1 cellular context compared by ENCODE assay signal in the genomic region with DNA sequence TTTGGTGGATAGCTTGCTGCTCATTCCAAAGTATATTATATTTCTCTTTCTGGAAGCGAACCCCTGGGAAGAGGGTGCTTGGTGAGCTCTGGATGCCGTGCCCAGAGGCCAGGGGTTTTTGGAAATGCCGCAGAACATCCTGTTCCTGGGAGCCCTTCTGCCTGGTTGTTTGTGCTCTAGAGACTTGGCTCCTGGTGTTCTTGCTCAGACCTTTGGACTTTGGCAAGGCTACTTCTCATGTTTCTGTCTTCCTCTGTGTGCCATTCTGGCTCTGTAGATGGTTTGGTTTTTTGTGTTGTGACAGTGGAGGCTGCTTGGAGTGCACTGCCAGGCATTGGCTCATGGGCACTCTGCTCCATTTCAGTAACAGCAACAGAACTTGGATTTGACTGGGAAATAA.
TF ChIP-seq lines count a peak whose summit lies in the region.

No MANE protein-coding gene starts in this region.

TF ChIP-seq in HepG2, 621 proteins besides CTCF, POLR2A, EP300 and RAD21 (continued from another document and continues in another):
- TF ChIP-seq, protein P1, sequence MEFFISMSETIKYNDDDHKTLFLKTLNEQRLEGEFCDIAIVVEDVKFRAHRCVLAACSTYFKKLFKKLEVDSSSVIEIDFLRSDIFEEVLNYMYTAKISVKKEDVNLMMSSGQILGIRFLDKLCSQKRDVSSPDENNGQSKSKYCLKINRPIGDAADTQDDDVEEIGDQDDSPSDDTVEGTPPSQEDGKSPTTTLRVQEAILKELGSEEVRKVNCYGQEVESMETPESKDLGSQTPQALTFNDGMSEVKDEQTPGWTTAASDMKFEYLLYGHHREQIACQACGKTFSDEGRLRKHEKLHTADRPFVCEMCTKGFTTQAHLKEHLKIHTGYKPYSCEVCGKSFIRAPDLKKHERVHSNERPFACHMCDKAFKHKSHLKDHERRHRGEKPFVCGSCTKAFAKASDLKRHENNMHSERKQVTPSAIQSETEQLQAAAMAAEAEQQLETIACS (CRISPR knock-in tag; IDR thresholded peaks at IDR 0.05) = no peak
- TF ChIP-seq, protein P2, sequence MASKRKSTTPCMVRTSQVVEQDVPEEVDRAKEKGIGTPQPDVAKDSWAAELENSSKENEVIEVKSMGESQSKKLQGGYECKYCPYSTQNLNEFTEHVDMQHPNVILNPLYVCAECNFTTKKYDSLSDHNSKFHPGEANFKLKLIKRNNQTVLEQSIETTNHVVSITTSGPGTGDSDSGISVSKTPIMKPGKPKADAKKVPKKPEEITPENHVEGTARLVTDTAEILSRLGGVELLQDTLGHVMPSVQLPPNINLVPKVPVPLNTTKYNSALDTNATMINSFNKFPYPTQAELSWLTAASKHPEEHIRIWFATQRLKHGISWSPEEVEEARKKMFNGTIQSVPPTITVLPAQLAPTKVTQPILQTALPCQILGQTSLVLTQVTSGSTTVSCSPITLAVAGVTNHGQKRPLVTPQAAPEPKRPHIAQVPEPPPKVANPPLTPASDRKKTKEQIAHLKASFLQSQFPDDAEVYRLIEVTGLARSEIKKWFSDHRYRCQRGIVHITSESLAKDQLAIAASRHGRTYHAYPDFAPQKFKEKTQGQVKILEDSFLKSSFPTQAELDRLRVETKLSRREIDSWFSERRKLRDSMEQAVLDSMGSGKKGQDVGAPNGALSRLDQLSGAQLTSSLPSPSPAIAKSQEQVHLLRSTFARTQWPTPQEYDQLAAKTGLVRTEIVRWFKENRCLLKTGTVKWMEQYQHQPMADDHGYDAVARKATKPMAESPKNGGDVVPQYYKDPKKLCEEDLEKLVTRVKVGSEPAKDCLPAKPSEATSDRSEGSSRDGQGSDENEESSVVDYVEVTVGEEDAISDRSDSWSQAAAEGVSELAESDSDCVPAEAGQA (IDR thresholded peaks at IDR 0.05; ENCODE audit: low read depth) = no peak
- TF ChIP-seq, protein P2 (CRISPR knock-in tag; IDR thresholded peaks at IDR 0.05; ENCODE audit: borderline replicate concordance) = no peak
- no peak for TF ChIP-seq THAP11 (CRISPR knock-in tag; IDR thresholded peaks at IDR 0.05)
- peak; percentile 91 for TF ChIP-seq ZNF644 (CRISPR knock-in tag; IDR thresholded peaks at IDR 0.05; ENCODE audit: low read depth)
- TF ChIP-seq, protein P3, sequence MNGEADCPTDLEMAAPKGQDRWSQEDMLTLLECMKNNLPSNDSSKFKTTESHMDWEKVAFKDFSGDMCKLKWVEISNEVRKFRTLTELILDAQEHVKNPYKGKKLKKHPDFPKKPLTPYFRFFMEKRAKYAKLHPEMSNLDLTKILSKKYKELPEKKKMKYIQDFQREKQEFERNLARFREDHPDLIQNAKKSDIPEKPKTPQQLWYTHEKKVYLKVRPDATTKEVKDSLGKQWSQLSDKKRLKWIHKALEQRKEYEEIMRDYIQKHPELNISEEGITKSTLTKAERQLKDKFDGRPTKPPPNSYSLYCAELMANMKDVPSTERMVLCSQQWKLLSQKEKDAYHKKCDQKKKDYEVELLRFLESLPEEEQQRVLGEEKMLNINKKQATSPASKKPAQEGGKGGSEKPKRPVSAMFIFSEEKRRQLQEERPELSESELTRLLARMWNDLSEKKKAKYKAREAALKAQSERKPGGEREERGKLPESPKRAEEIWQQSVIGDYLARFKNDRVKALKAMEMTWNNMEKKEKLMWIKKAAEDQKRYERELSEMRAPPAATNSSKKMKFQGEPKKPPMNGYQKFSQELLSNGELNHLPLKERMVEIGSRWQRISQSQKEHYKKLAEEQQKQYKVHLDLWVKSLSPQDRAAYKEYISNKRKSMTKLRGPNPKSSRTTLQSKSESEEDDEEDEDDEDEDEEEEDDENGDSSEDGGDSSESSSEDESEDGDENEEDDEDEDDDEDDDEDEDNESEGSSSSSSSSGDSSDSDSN (CRISPR knock-in tag; IDR thresholded peaks at IDR 0.05) = no peak
- TF ChIP-seq ZNF558 (CRISPR knock-in tag; IDR thresholded peaks at IDR 0.05; ENCODE audit: borderline replicate concordance) = no peak
- no peak for TF ChIP-seq MAF1 (CRISPR knock-in tag; IDR thresholded peaks at IDR 0.05; ENCODE audit: borderline replicate concordance)
- TF ChIP-seq, protein P4, sequence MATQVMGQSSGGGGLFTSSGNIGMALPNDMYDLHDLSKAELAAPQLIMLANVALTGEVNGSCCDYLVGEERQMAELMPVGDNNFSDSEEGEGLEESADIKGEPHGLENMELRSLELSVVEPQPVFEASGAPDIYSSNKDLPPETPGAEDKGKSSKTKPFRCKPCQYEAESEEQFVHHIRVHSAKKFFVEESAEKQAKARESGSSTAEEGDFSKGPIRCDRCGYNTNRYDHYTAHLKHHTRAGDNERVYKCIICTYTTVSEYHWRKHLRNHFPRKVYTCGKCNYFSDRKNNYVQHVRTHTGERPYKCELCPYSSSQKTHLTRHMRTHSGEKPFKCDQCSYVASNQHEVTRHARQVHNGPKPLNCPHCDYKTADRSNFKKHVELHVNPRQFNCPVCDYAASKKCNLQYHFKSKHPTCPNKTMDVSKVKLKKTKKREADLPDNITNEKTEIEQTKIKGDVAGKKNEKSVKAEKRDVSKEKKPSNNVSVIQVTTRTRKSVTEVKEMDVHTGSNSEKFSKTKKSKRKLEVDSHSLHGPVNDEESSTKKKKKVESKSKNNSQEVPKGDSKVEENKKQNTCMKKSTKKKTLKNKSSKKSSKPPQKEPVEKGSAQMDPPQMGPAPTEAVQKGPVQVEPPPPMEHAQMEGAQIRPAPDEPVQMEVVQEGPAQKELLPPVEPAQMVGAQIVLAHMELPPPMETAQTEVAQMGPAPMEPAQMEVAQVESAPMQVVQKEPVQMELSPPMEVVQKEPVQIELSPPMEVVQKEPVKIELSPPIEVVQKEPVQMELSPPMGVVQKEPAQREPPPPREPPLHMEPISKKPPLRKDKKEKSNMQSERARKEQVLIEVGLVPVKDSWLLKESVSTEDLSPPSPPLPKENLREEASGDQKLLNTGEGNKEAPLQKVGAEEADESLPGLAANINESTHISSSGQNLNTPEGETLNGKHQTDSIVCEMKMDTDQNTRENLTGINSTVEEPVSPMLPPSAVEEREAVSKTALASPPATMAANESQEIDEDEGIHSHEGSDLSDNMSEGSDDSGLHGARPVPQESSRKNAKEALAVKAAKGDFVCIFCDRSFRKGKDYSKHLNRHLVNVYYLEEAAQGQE (IDR thresholded peaks at IDR 0.05; ENCODE audit: borderline replicate concordance in 1 of 2, low read depth in 1 of 2, low read length in 2 of 2) = no peak
- no peak for TF ChIP-seq ZBTB1 (CRISPR knock-in tag; IDR thresholded peaks at IDR 0.05; ENCODE audit: borderline replicate concordance)
- no peak for TF ChIP-seq ARID2 (CRISPR knock-in tag; IDR thresholded peaks at IDR 0.05; ENCODE audit: borderline replicate concordance)
- TF ChIP-seq, protein P5, sequence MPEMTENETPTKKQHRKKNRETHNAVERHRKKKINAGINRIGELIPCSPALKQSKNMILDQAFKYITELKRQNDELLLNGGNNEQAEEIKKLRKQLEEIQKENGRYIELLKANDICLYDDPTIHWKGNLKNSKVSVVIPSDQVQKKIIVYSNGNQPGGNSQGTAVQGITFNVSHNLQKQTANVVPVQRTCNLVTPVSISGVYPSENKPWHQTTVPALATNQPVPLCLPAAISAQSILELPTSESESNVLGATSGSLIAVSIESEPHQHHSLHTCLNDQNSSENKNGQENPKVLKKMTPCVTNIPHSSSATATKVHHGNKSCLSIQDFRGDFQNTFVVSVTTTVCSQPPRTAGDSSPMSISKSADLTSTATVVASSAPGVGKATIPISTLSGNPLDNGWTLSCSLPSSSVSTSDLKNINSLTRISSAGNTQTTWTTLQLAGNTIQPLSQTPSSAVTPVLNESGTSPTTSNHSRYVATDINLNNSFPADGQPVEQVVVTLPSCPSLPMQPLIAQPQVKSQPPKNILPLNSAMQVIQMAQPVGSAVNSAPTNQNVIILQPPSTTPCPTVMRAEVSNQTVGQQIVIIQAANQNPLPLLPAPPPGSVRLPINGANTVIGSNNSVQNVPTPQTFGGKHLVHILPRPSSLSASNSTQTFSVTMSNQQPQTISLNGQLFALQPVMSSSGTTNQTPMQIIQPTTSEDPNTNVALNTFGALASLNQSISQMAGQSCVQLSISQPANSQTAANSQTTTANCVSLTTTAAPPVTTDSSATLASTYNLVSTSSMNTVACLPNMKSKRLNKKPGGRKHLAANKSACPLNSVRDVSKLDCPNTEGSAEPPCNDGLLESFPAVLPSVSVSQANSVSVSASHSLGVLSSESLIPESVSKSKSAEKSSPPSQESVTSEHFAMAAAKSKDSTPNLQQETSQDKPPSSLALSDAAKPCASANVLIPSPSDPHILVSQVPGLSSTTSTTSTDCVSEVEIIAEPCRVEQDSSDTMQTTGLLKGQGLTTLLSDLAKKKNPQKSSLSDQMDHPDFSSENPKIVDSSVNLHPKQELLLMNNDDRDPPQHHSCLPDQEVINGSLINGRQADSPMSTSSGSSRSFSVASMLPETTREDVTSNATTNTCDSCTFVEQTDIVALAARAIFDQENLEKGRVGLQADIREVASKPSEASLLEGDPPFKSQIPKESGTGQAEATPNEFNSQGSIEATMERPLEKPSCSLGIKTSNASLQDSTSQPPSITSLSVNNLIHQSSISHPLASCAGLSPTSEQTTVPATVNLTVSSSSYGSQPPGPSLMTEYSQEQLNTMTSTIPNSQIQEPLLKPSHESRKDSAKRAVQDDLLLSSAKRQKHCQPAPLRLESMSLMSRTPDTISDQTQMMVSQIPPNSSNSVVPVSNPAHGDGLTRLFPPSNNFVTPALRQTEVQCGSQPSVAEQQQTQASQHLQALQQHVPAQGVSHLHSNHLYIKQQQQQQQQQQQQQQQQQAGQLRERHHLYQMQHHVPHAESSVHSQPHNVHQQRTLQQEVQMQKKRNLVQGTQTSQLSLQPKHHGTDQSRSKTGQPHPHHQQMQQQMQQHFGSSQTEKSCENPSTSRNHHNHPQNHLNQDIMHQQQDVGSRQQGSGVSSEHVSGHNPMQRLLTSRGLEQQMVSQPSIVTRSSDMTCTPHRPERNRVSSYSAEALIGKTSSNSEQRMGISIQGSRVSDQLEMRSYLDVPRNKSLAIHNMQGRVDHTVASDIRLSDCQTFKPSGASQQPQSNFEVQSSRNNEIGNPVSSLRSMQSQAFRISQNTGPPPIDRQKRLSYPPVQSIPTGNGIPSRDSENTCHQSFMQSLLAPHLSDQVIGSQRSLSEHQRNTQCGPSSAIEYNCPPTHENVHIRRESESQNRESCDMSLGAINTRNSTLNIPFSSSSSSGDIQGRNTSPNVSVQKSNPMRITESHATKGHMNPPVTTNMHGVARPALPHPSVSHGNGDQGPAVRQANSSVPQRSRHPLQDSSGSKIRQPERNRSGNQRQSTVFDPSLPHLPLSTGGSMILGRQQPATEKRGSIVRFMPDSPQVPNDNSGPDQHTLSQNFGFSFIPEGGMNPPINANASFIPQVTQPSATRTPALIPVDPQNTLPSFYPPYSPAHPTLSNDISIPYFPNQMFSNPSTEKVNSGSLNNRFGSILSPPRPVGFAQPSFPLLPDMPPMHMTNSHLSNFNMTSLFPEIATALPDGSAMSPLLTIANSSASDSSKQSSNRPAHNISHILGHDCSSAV (CRISPR knock-in tag; IDR thresholded peaks at IDR 0.05; ENCODE audit: borderline replicate concordance) = no peak
- TF ChIP-seq ZNF292 (CRISPR knock-in tag; IDR thresholded peaks at IDR 0.05; ENCODE audit: borderline replicate concordance, low read depth) = peak; percentile 51; the same call in 1 of the 2 replicates
- TF ChIP-seq DPF2 (CRISPR knock-in tag; IDR thresholded peaks at IDR 0.05; ENCODE audit: borderline replicate concordance, low read depth) = no peak
- no peak for TF ChIP-seq MXI1 (IDR thresholded peaks at IDR 0.05; ENCODE audit: borderline replicate concordance, low read depth, low read length)
- no peak for TF ChIP-seq IKZF1 (IDR thresholded peaks at IDR 0.05)
- peak; percentile 35 for TF ChIP-seq TEAD3 (CRISPR knock-in tag; optimal IDR thresholded peaks at IDR 0.05; ENCODE audit: borderline replicate concordance)
- TF ChIP-seq NFE2 (CRISPR knock-in tag; IDR thresholded peaks at IDR 0.05) = no peak
- TF ChIP-seq ZNF768 (CRISPR knock-in tag; IDR thresholded peaks at IDR 0.05) = no peak
- TF ChIP-seq, protein P6, sequence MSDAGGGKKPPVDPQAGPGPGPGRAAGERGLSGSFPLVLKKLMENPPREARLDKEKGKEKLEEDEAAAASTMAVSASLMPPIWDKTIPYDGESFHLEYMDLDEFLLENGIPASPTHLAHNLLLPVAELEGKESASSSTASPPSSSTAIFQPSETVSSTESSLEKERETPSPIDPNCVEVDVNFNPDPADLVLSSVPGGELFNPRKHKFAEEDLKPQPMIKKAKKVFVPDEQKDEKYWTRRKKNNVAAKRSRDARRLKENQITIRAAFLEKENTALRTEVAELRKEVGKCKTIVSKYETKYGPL (CRISPR knock-in tag; IDR thresholded peaks at IDR 0.05) = no peak
- no peak for TF ChIP-seq TBL1XR1 (IDR thresholded peaks at IDR 0.05; ENCODE audit: borderline replicate concordance, low read length, partially characterized antibody)
- TF ChIP-seq HNRNPLL (IDR thresholded peaks at IDR 0.05; ENCODE audit: low read depth, low read length, poor library complexity, severe bottlenecking) = no peak
